9 cellular contexts compared by ENCODE assay signal in genomic region chr21:38804030-38804616, GRCh38. TPM values are rescaled to one million over a fixed set of nuclear protein-coding genes. Genes with fewer than 3 reads are reported as not detected.
DNase-seq lines count a peak whose midpoint lies in the region; ATAC-seq and TF ChIP-seq lines count a peak whose summit lies in the region.
"Had no signal": no experiment of that assay in that cellular context is flagged by ENCODE, and none has a peak within 500 bp of the region (broad histone marks: within the 10 kb centered on the region; RNA-seq: fewer than 3 reads in every experiment).

No MANE protein-coding gene starts in this region.

- no peak overlapping the region for H3T11ph ChIP-seq in H9 (ENCODE audit: low read length)

- no peak overlapping the region for H2BK5ac ChIP-seq in H9 (ENCODE audit: insufficient read length, low read length)

- peak overlapping the region; percentile 91 for H3K4me2 ChIP-seq in H9 (ENCODE audit: insufficient read depth, insufficient read length, low read length)

- H2BK20ac ChIP-seq in H9 (ENCODE audit: low read depth, low read length, poor library complexity, severe bottlenecking), result no peak overlapping the region

- H3K27ac ChIP-seq in H9 (ENCODE audit: insufficient read length, low read depth, low read length) (no peak overlapping the region), esophagus (ENCODE audit: low read depth in 2 of 2, low read length in 1 of 2) (peak overlapping the region; percentile 96 to 97), skeletal muscle tissue (ENCODE audit: low read depth, low read length) (no peak overlapping the region)

- H3K27me3 ChIP-seq in H9 (ENCODE audit: insufficient read depth, low read length) (no peaks in the 10 kb centered on the region; the same call in 1 of the 2 replicates), esophagus (ENCODE audit: control insufficient read depth in 1 of 2, insufficient read depth in 2 of 2, low read length in 2 of 2) (no peaks in the 10 kb centered on the region), skeletal muscle tissue (ENCODE audit: control insufficient read depth in 3 of 3, insufficient read depth in 3 of 3, low read length in 3 of 3) (no peaks in the 10 kb centered on the region)

- DNase-seq in H9 (no peak), T-helper 17 cell (no peak), NCI-H2196 treated with DMSO at 0.1 percent for 48 hours (lab: John Stamatoyannopoulos, UW; ENCODE audit: unreplicated experiment) (no peak), NCI-H2029 (lab: John Stamatoyannopoulos, UW) (no peak)
- DNase-seq in effector CD4-positive, alpha-beta T cell, result no peak
- DNase-seq: GF-D8, KBM-7 had no signal

- peaks cover 10% of the 10 kb centered on the region for H3K79me1 ChIP-seq in H9 (ENCODE audit: insufficient read depth, low read depth, low read length, poor library complexity, severe bottlenecking)

- H3K4me3 ChIP-seq in esophagus (ENCODE audit: low read depth in 1 of 2, low read length in 2 of 2), result no peak overlapping the region
- no peak overlapping the region for H3K4me3 ChIP-seq in skeletal muscle tissue (ENCODE audit: low read length in 3 of 3)

- no peaks in the 10 kb centered on the region for H3K36me3 ChIP-seq in esophagus (ENCODE audit: control insufficient read depth in 2 of 2, insufficient read depth in 2 of 2, low read length in 1 of 2)
- H3K36me3 ChIP-seq in skeletal muscle tissue (ENCODE audit: control insufficient read depth in 3 of 3, insufficient read depth in 3 of 3, low read length in 3 of 3), result peaks cover 0 to 4% (median 4%) of the 10 kb centered on the region in 3 donors

- no peak overlapping the region for H2AK5ac ChIP-seq in H9 (ENCODE audit: insufficient read length, low read length)

- no peak overlapping the region for H4K8ac ChIP-seq in H9 (replicated peaks; ENCODE audit: insufficient read length, low read depth, low read length)

- ATAC-seq in T-helper 17 cell, result no peak

- no peak overlapping the region for H2BK120ac ChIP-seq in H9 (ENCODE audit: low read depth, low read length, poor library complexity, severe bottlenecking)

- H3K23ac ChIP-seq in H9 (ENCODE audit: insufficient read length, low read depth, low read length), result no peak overlapping the region

- no peaks in the 10 kb centered on the region for H3K9me3 ChIP-seq in H9 (ENCODE audit: control insufficient read depth, low read depth, low read length)
- H3K9me3 ChIP-seq in T-helper 17 cell (ENCODE audit: control insufficient read depth, low read length, poor library complexity, severe bottlenecking), result no peaks in the 10 kb centered on the region
- no peaks in the 10 kb centered on the region for H3K9me3 ChIP-seq in esophagus (ENCODE audit: control insufficient read depth in 2 of 2, insufficient read depth in 1 of 2, low read depth in 1 of 2, low read length in 1 of 2)
- no peaks in the 10 kb centered on the region for H3K9me3 ChIP-seq in skeletal muscle tissue (ENCODE audit: control insufficient read depth in 3 of 3, low read length in 3 of 3)

- H4K91ac ChIP-seq in H9 (ENCODE audit: insufficient read length, low read depth, low read length), result no peak overlapping the region

- no CpG with 5 or more reads among the region's 6 CpGs for WGBS in H9 (ENCODE audit: extremely low coverage, insufficient read length, low lambda C conversion rate)
- WGBS in esophagus, 2 donors, result 54 to 58% methylated on average over 6 of the region's 6 CpGs

- no peaks in the 10 kb centered on the region for H4K20me1 ChIP-seq in H9 (ENCODE audit: control insufficient read depth, insufficient read depth, insufficient read length)

- no peaks in the 10 kb centered on the region; a peak in 1 of 5 replicates for H3K9me3 Mint-ChIP-seq in H9

- H3K4me3 Mint-ChIP-seq in H9, result peak overlapping the region in 1 of 2 experiments; percentile 83; a peak in 2 of 5 replicates
- H3K4me3 Mint-ChIP-seq in T-helper 17 cell, result peak overlapping the region; percentile 95

- no peak overlapping the region for H2BK15ac ChIP-seq in H9 (ENCODE audit: low read depth, low read length)

- H3K4me1 ChIP-seq in H9 (ENCODE audit: insufficient read depth, low read length), result peaks cover 9% of the 10 kb centered on the region; the same call in 1 of the 2 replicates
- H3K4me1 ChIP-seq in esophagus (ENCODE audit: control insufficient read depth in 2 of 2, insufficient read depth in 2 of 2, low read length in 1 of 2), result peaks cover 4% of the 10 kb centered on the region in 2 donors
- H3K4me1 ChIP-seq in skeletal muscle tissue (ENCODE audit: control insufficient read depth in 3 of 3, insufficient read depth in 3 of 3, low read length in 3 of 3), result peaks cover 13 to 26% (median 15%) of the 10 kb centered on the region in 3 donors

- peaks cover 12% of the 10 kb centered on the region for H3K27me3 Mint-ChIP-seq in H9 (ENCODE audit: low read depth)
- peaks cover 18% of the 10 kb centered on the region for H3K27me3 Mint-ChIP-seq in T-helper 17 cell

- no peak overlapping the region for H3K14ac ChIP-seq in H9 (ENCODE audit: insufficient read depth, low read length)

- H2BK12ac ChIP-seq in H9 (ENCODE audit: insufficient read length, low read depth, low read length), result no peak overlapping the region

- no peak for TF ChIP-seq CTCF in H9 (conservative IDR thresholded peaks at IDR 0.05)

- H2AFZ ChIP-seq in H9 (ENCODE audit: low read length), result no peak overlapping the region

- no peak overlapping the region for H3K56ac ChIP-seq in H9 (ENCODE audit: insufficient read length, low read depth, low read length)

- H3K9ac ChIP-seq in H9 (ENCODE audit: extremely low read depth, insufficient read length, low read length) (no peak overlapping the region), skeletal muscle tissue (ENCODE audit: low read depth in 1 of 3, low read length in 3 of 3) (peak overlapping the region in 2 of 3 donors; percentile 35 to 92)

- H4K5ac ChIP-seq in H9 (ENCODE audit: insufficient read length, low read depth, low read length), result no peak overlapping the region

- peaks cover 20% of the 10 kb centered on the region for H3K23me2 ChIP-seq in H9 (ENCODE audit: insufficient read length, low read depth, low read length, poor library complexity, severe bottlenecking)

- H3K4ac ChIP-seq in H9 (ENCODE audit: low read depth, low read length), result no peak overlapping the region

- peaks cover 24% of the 10 kb centered on the region; the same call in 1 of the 2 replicates for H3K79me2 ChIP-seq in H9 (ENCODE audit: insufficient read depth, low read length)

- peaks cover 0 to 9% (median 5%) of the 10 kb centered on the region in 3 experiments; a peak in 2 of 7 replicates for H3K36me3 Mint-ChIP-seq in H9 (ENCODE audit: insufficient read depth in 1 of 3, low read depth in 3 of 3)
- no peaks in the 10 kb centered on the region for H3K36me3 Mint-ChIP-seq in T-helper 17 cell (ENCODE audit: low read depth)

- no peak overlapping the region for H3K18ac ChIP-seq in H9 (ENCODE audit: insufficient read length, low read depth, low read length)

- peaks cover 25 to 26% of the 10 kb centered on the region in 2 experiments for H3K4me1 Mint-ChIP-seq in H9
- peaks cover 20% of the 10 kb centered on the region for H3K4me1 Mint-ChIP-seq in T-helper 17 cell

- H3K27ac Mint-ChIP-seq in H9 (no peak overlapping the region), T-helper 17 cell (peak overlapping the region; percentile 82)

RNA-seq across cellular contexts. Expression of gene ETS2, which starts 1.6 kb away (rescaled TPM):
- 32.7 and 35.3 TPM in 2 replicates for total RNA-seq in H9 (2021)
- total RNA-seq in T-helper 17 cell, result 10 to 100 TPM in 1 of 2 donors, 1 to 10 TPM in 1; 8.1 to 10.9 TPM
- 10 to 100 TPM; 33.6 to 53.3 TPM for polyA plus RNA-seq in esophagus
- total RNA-seq in skeletal muscle tissue, result 20.9 TPM

Comparison
In these comparisons a context has a peak if more than half of its experiments do, and no peak if none do; other contexts are left out.
1. H3K27ac ChIP-seq: peak in esophagus (2 of 2); none in H9 (single experiment) and skeletal muscle tissue (single experiment).